In genomic region chr11:65817815-65818680, GRCh38 we compare ENCODE assay signal across 8 cellular contexts. TPM values are rescaled to one million over a fixed set of nuclear protein-coding genes. Genes with fewer than 3 reads are reported as not detected.
DNase-seq lines count a peak whose midpoint lies in the region; ATAC-seq and TF ChIP-seq lines count a peak whose summit lies in the region.

No MANE protein-coding gene starts in this region.

- peaks cover 22% of the 10 kb centered on the region for H3K4me1 ChIP-seq in ACC112 (ENCODE audit: control insufficient read depth, insufficient read depth, low read length, unreplicated experiment)

- peaks cover 9% of the 10 kb centered on the region for H3K79me2 ChIP-seq in ACC112 (ENCODE audit: control insufficient read depth, insufficient read depth, low read length, unreplicated experiment)

- peak overlapping the region; percentile 92 for H2AFZ ChIP-seq in ACC112 (ENCODE audit: low read length, unreplicated experiment)

- peak; percentile 77 for ATAC-seq in GM18867 (IDR thresholded peaks at IDR 0.05; ENCODE audit: unreplicated experiment)
- ATAC-seq in HG03139 (IDR thresholded peaks at IDR 0.05; ENCODE audit: unreplicated experiment) = peak; percentile 48
- peak; percentile 83 to 85 for ATAC-seq in activated CD4-positive, CD25-positive, alpha-beta regulatory T cell treated with anti-CD3 and anti-CD28 coated beads, Interleukin-2, amount 50 U/mL, for 24 hours

- peak; percentile 94 for TF ChIP-seq CTCF in kidney epithelial cell (IDR thresholded peaks at IDR 0.05; ENCODE audit: insufficient read depth, low read length, poor library complexity, severe bottlenecking)

- H3K4me3 ChIP-seq in ACC112 (ENCODE audit: low read depth, low read length) (peak overlapping the region; percentile 83), kidney epithelial cell (ENCODE audit: low read depth, low read length) (peak overlapping the region; percentile 61)

- H3K36me3 ChIP-seq in ACC112 (ENCODE audit: insufficient read depth, low read length) (no peaks in the 10 kb centered on the region), kidney epithelial cell (ENCODE audit: control insufficient read depth, insufficient read depth, low read length) (no peaks in the 10 kb centered on the region)

- DNase-seq in NCI-H345 (lab: John Stamatoyannopoulos, UW) = peak; percentile 90
- DNase-seq in cerebellar cortex (ENCODE audit: low spot score) = peak; percentile 86
- peak; percentile 41 for DNase-seq in kidney epithelial cell (ENCODE audit: low read depth)
- peak; percentile 90 to 93 for DNase-seq in stimulated activated CD4-positive, alpha-beta T cell treated with anti-CD3 and anti-CD28 coated beads, Interleukin-15, amount 100 ng/mL, for 1 hour (ENCODE audit: low read depth in 1 of 2, low spot score in 1 of 2)

- peak overlapping the region; percentile 64 for H3K27ac ChIP-seq in ACC112 (ENCODE audit: low read depth, low read length)

- no peaks in the 10 kb centered on the region for H3K27me3 ChIP-seq in ACC112 (ENCODE audit: insufficient read depth, low read length)
- H3K27me3 ChIP-seq in kidney epithelial cell (ENCODE audit: control insufficient read depth, insufficient read depth, low read length) = no peaks in the 10 kb centered on the region

RNA-seq across cellular contexts. Expression of gene SNX32, which starts 15.7 kb away (rescaled TPM):
- 1.4 and 1.9 TPM in 2 replicates for total RNA-seq in kidney epithelial cell

RNA-seq across cellular contexts. Expression of gene OVOL1, which starts 31.2 kb away (rescaled TPM):
- 15.8 and 17.8 TPM in 2 replicates for total RNA-seq in kidney epithelial cell

RNA-seq across cellular contexts. Expression of gene AP5B1, which starts 37.3 kb away (rescaled TPM):
- 21.5 and 21.7 TPM in 2 replicates for total RNA-seq in kidney epithelial cell

RNA-seq across cellular contexts. Expression of gene CFL1, which starts 39.9 kb away (rescaled TPM):
- 1,640 and 1,825 TPM in 2 replicates for total RNA-seq in kidney epithelial cell

RNA-seq across cellular contexts. Expression of gene MUS81, which starts 42.2 kb away (rescaled TPM):
- total RNA-seq in kidney epithelial cell = 63.6 and 77.5 TPM in 2 replicates

Comparison
In these comparisons a context has a peak if more than half of its experiments do, and no peak if none do; other contexts are left out.
1. Peak in every context shown above with its lines: DNase-seq, ATAC-seq, H3K4me3 ChIP-seq and H3K27ac ChIP-seq.
2. DNase-seq: peak in every context shown above with its lines; median percentile 92 in stimulated activated CD4-positive, alpha-beta T cell treated with anti-CD3 and anti-CD28 coated beads, Interleukin-15, amount 100 ng/mL, for 1 hour; 90 in NCI-H345; 86 in cerebellar cortex; 41 in kidney epithelial cell.